ENCODE assay signal across 22 cellular contexts in the genomic region with DNA sequence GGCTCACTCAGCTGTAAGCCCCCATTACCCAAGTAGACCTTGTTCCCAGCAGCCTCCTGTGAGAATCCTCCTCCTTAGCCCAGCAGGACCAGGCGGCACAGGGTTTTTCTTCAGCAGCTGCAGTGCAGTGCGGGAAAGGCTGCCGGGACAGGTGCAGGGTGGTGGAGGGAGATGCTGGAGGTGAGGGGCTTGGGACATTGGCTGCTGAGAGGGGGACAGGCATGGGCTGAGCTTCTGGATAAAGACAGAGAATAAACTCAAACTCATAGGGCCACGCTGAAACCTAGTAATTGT.
"Had no signal": no experiment of that assay in that cellular context is flagged by ENCODE, and none has a peak within 500 bp of the region (broad histone marks: within the 10 kb centered on the region; RNA-seq: fewer than 3 reads in every experiment).

No MANE protein-coding gene starts in this region.

- H3K27ac Mint-ChIP-seq: activated naive CD8-positive, alpha-beta T cell; memory B cell; naive thymus-derived CD4-positive, alpha-beta T cell; stimulated activated naive CD8-positive, alpha-beta T cell treated with anti-CD3 and anti-CD28 coated beads, Interleukin-15, Interleukin-2, amounts not matched to agents 100 ng/mL and 50 ng/mL, for 24 hours; WTC11 had no signal

- H3K4me1 ChIP-seq: body of pancreas, esophagus squamous epithelium, upper lobe of left lung had no signal

- H3K27ac ChIP-seq: body of pancreas, coronary artery, esophagus squamous epithelium, skin epidermis, upper lobe of left lung had no signal

- H3K4me3 ChIP-seq: body of pancreas, coronary artery, esophagus squamous epithelium, mucosa of descending colon, skin epidermis, upper lobe of left lung had no signal

- H3K36me3 Mint-ChIP-seq: activated naive CD8-positive, alpha-beta T cell; memory B cell; naive thymus-derived CD4-positive, alpha-beta T cell had no signal

- FAIRE-seq: keratinocyte, TTC549 had no signal

- DNase-seq: activated CD4-positive, alpha-beta T cell treated with anti-CD3 and anti-CD28 coated beads for 48 hours; activated effector memory CD4-positive, alpha-beta T cell treated with Interleukin-2 at 50 U/mL for 16 hours; activated T-cell treated with anti-CD3 and anti-CD28 coated beads, Interleukin-2, amount 50 U/mL, for 1 hour; amniotic stem cell; central memory CD4-positive, alpha-beta T cell; effector CD4-positive, alpha-beta T cell; esophagus squamous epithelium; hippocampal formation; left ventricle myocardium superior; retina had no signal

- H3K9me3 ChIP-seq: body of pancreas, esophagus squamous epithelium, mucosa of descending colon, upper lobe of left lung had no signal

- H3K4me3 Mint-ChIP-seq: activated naive CD8-positive, alpha-beta T cell; memory B cell; naive thymus-derived CD4-positive, alpha-beta T cell; stimulated activated naive CD8-positive, alpha-beta T cell treated with anti-CD3 and anti-CD28 coated beads, Interleukin-15, Interleukin-2, amounts not matched to agents 100 ng/mL and 50 ng/mL, for 24 hours; WTC11 had no signal

- H3K27me3 ChIP-seq: body of pancreas, upper lobe of left lung had no signal

- H3K36me3 ChIP-seq: esophagus squamous epithelium, upper lobe of left lung had no signal

- H3K9me3 Mint-ChIP-seq: naive thymus-derived CD4-positive, alpha-beta T cell; stimulated activated naive CD8-positive, alpha-beta T cell treated with anti-CD3 and anti-CD28 coated beads, Interleukin-15, Interleukin-2, amounts not matched to agents 100 ng/mL and 50 ng/mL, for 24 hours; WTC11 had no signal
